Comparison of ENCODE assay signal across 2 cellular contexts in the genomic region with DNA sequence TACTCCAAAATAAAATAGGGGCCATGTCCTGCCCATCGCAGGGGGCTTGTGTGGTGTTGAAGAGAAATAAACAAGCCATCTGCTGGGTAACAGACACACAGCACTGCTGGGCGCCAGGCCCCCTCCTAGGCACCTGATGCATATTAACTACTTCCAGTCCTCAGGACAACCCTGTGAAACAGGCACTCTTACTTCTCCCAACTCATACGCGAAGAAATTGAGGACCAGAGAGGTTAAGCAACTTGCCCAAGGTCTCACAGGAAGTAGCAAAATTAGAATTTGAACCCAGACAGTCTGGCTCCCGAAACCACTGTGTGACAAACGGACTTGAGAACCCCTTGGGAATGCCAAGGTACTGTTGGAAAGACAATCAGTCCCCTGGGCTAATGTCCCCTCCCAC.
TF ChIP-seq lines count a peak whose summit lies in the region.

No MANE protein-coding gene starts in this region.

TF ChIP-seq in SK-N-SH, 30 proteins besides CTCF, POLR2A, EP300 and RAD21 (continued from another document):
- TF ChIP-seq, protein P1, sequence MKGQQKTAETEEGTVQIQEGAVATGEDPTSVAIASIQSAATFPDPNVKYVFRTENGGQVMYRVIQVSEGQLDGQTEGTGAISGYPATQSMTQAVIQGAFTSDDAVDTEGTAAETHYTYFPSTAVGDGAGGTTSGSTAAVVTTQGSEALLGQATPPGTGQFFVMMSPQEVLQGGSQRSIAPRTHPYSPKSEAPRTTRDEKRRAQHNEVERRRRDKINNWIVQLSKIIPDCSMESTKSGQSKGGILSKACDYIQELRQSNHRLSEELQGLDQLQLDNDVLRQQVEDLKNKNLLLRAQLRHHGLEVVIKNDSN (IDR thresholded peaks at IDR 0.05; ENCODE audit: borderline replicate concordance, low read depth) = no peak

TF ChIP-seq in SK-N-SH treated with all-trans-retinoic acid at 6 μM for 48 hours, 23 proteins besides CTCF, POLR2A, EP300 and RAD21 (continued from another document):
- TF ChIP-seq BACH2 (CRISPR knock-in tag; IDR thresholded peaks at IDR 0.05; ENCODE audit: borderline replicate concordance) (no peak), OSR1 (CRISPR knock-in tag; IDR thresholded peaks at IDR 0.05) (no peak), ZNF8 (CRISPR knock-in tag; IDR thresholded peaks at IDR 0.05) (no peak), ESRRG (CRISPR knock-in tag; IDR thresholded peaks at IDR 0.05) (no peak), ARNTL (CRISPR knock-in tag; IDR thresholded peaks at IDR 0.05; ENCODE audit: borderline replicate concordance, low read depth) (no peak)
- TF ChIP-seq, protein P2, sequence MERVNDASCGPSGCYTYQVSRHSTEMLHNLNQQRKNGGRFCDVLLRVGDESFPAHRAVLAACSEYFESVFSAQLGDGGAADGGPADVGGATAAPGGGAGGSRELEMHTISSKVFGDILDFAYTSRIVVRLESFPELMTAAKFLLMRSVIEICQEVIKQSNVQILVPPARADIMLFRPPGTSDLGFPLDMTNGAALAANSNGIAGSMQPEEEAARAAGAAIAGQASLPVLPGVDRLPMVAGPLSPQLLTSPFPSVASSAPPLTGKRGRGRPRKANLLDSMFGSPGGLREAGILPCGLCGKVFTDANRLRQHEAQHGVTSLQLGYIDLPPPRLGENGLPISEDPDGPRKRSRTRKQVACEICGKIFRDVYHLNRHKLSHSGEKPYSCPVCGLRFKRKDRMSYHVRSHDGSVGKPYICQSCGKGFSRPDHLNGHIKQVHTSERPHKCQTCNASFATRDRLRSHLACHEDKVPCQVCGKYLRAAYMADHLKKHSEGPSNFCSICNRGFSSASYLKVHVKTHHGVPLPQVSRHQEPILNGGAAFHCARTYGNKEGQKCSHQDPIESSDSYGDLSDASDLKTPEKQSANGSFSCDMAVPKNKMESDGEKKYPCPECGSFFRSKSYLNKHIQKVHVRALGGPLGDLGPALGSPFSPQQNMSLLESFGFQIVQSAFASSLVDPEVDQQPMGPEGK (CRISPR knock-in tag; IDR thresholded peaks at IDR 0.05; ENCODE audit: borderline replicate concordance) = no peak
TF ChIP-seq in SK-N-SH treated with all-trans-retinoic acid at 6 μM for 48 hours: peak in this region for 0.
